22 cellular contexts compared by ENCODE assay signal in genomic region chr10:90171014-90171722, GRCh38.
"Had no signal": no experiment of that assay in that cellular context is flagged by ENCODE, and none has a peak within 500 bp of the region (broad histone marks: within the 10 kb centered on the region; RNA-seq: fewer than 3 reads in every experiment).

No MANE protein-coding gene starts in this region.

- H3K9me3 Mint-ChIP-seq: stimulated activated naive CD8-positive, alpha-beta T cell treated with anti-CD3 and anti-CD28 coated beads, Interleukin-15, amount 100 ng/mL, for 72 hours had no signal

- H3K4me3 ChIP-seq: left lung, prostate gland, right atrium auricular region, smooth muscle cell, suprapubic skin, transverse colon, upper lobe of right lung, uterus had no signal

- H3K4me1 Mint-ChIP-seq: naive thymus-derived CD4-positive, alpha-beta T cell; nephron; stimulated activated naive CD8-positive, alpha-beta T cell treated with anti-CD3 and anti-CD28 coated beads, Interleukin-15, amount 100 ng/mL, for 72 hours had no signal

- DNase-seq: cortex of kidney; effector memory CD8-positive, alpha-beta T cell; kidney; left cardiac atrium; left lung; mesenchymal stem cell; midbrain; naive thymus-derived CD4-positive, alpha-beta T cell; nucleus accumbens; stimulated activated CD4-positive, alpha-beta T cell treated with anti-CD3 and anti-CD28 coated beads, Interleukin-12 subunit alpha, Interleukin-12 subunit beta, amount 100 ng/mL, for 4 hours; stimulated activated CD4-positive, alpha-beta T cell treated with anti-CD3 and anti-CD28 coated beads, Interleukin-2, amount 100 ng/mL, for 24 hours; stimulated activated CD4-positive, alpha-beta T cell treated with anti-CD3 and anti-CD28 coated beads, Interleukin-4, amount 100 ng/mL, for 4 hours; stimulated activated naive B cell treated with anti-CD40 and anti-IgM and Interleukin-4, amounts not matched to agents 10 μg/mL and 1 μg/mL and 100 μg/mL, for 72 hours; stimulated activated naive CD8-positive, alpha-beta T cell treated with anti-CD3 and anti-CD28 coated beads, Interleukin-15, amount 100 ng/mL, for 72 hours; transverse colon; upper lobe of right lung; uterus had no signal

- H3K36me3 Mint-ChIP-seq: naive thymus-derived CD4-positive, alpha-beta T cell had no signal

- H3K4me3 Mint-ChIP-seq: effector memory CD8-positive, alpha-beta T cell; naive thymus-derived CD4-positive, alpha-beta T cell; nephron; stimulated activated naive B cell treated with anti-CD40 and anti-IgM and Interleukin-4, amounts not matched to agents 10 μg/mL and 1 μg/mL and 100 μg/mL, for 72 hours; stimulated activated naive CD8-positive, alpha-beta T cell treated with anti-CD3 and anti-CD28 coated beads, Interleukin-15, amount 100 ng/mL, for 72 hours had no signal

- H3K27me3 Mint-ChIP-seq: effector memory CD8-positive, alpha-beta T cell; stimulated activated naive B cell treated with anti-CD40 and anti-IgM and Interleukin-4, amounts not matched to agents 10 μg/mL and 1 μg/mL and 100 μg/mL, for 72 hours had no signal

- H3K27ac Mint-ChIP-seq: effector memory CD8-positive, alpha-beta T cell; naive thymus-derived CD4-positive, alpha-beta T cell; nephron; stimulated activated naive B cell treated with anti-CD40 and anti-IgM and Interleukin-4, amounts not matched to agents 10 μg/mL and 1 μg/mL and 100 μg/mL, for 72 hours; stimulated activated naive CD8-positive, alpha-beta T cell treated with anti-CD3 and anti-CD28 coated beads, Interleukin-15, amount 100 ng/mL, for 72 hours had no signal
